8 cellular contexts compared by ENCODE assay signal in the genomic region with DNA sequence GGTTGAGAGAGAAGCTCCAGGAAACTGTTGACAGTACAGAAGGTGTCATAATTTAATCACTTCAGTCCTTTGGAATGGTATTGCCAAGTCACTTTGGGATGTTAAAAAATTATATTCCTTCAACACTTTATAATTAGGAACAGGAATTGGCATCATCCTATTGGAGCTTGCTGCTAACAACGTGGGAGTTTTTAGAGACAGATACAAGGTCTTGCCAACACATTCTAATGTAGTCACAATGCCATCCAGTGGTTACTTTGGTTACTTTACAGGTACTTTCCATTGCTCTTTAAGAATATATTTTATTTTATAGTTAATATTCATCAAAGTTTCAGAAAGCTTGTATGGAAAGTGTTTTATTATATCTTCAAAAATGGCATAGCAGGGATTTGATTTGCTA.
DNase-seq lines count a peak whose midpoint lies in the region; ATAC-seq and TF ChIP-seq lines count a peak whose summit lies in the region.

No MANE protein-coding gene starts in this region.

- H3K4me3 Mint-ChIP-seq in osteocyte (ENCODE audit: unreplicated experiment) = no peak overlapping the region

- CTCF ChIA-PET in mammary epithelial cell (lab: Charles Lee; ENCODE audit: low non-redundant PET) = interaction anchor here (0.6 to 0.8 kb wide), 4 partner anchors 9 to 867 kb away, joined by 3 to 6 read pairs (median 4); no protein-coding TSS in a partner anchor

- no peak for TF ChIP-seq POLR2A in adrenal gland (IDR thresholded peaks at IDR 0.05)

- WGBS in mammary epithelial cell (ENCODE audit: low coverage, missing lambda C conversion rate) = 0% methylated on average over 1 of the region's 1 CpG
- 3 to 6% (median 4%) methylated on average over 1 of the region's 1 CpG for WGBS in adrenal gland, 4 donors

- H3K27ac Mint-ChIP-seq in osteocyte (ENCODE audit: unreplicated experiment) = no peak overlapping the region

- no peak overlapping the region for H3K9ac ChIP-seq in mammary epithelial cell (ENCODE audit: insufficient read depth, low read length)

- no peaks in the 10 kb centered on the region for H3K4me1 Mint-ChIP-seq in osteocyte (ENCODE audit: unreplicated experiment)

- no peaks in the 10 kb centered on the region for H3K36me3 Mint-ChIP-seq in osteocyte (ENCODE audit: unreplicated experiment)

- H3K9me3 ChIP-seq in mammary epithelial cell (replicated peaks; ENCODE audit: insufficient read depth, low read length) (no peaks in the 10 kb centered on the region), adrenal gland (replicated peaks in 1 of 3) (no peaks in the 10 kb centered on the region)

- H3K4me1 ChIP-seq in mammary epithelial cell (ENCODE audit: insufficient read depth, low read length) (no peaks in the 10 kb centered on the region), adrenal gland (replicated peaks in 1 of 2) (no peaks in the 10 kb centered on the region)

- BruUV-seq in mammary epithelial cell (replicated peaks; lab: Mats Ljungman, UMichigan) = no TSS peak

- peak; percentile 57 for ATAC-seq in GM21360 (IDR thresholded peaks at IDR 0.05; ENCODE audit: unreplicated experiment)

- no peak overlapping the region for H2AFZ ChIP-seq in mammary epithelial cell (ENCODE audit: low read depth, low read length)

- no peak overlapping the region for H3K4me2 ChIP-seq in mammary epithelial cell (ENCODE audit: insufficient read depth, low read depth, low read length)

- in situ Hi-C loops in mammary epithelial cell (cut with MboI; ENCODE audit: low sequenced_read_pairs in 2 of 2) = no loop called here

- no peaks in the 10 kb centered on the region for H3K79me2 ChIP-seq in mammary epithelial cell (ENCODE audit: insufficient read depth, low read length)

- H3K9me3 Mint-ChIP-seq in osteocyte (ENCODE audit: unreplicated experiment) = peaks cover 14% of the 10 kb centered on the region

- no peaks in the 10 kb centered on the region for H3K36me3 ChIP-seq in mammary epithelial cell (ENCODE audit: insufficient read depth, low read length)
- no peaks in the 10 kb centered on the region for H3K36me3 ChIP-seq in adrenal gland (replicated peaks in 1 of 2)
- H3K36me3 ChIP-seq in H7 (replicated peaks; ENCODE audit: control insufficient read depth, insufficient read depth, low read length) = no peaks in the 10 kb centered on the region

- H4K20me1 ChIP-seq in mammary epithelial cell (ENCODE audit: insufficient read depth, low read length) = no peaks in the 10 kb centered on the region

- intact Hi-C loops in mammary epithelial cell (cut with micrococcal nuclease) = loop anchor here (1.0 to 5.0 kb wide), 5 partner anchors 171 to 1027 kb away; no protein-coding TSS in a partner anchor
- intact Hi-C loops in adrenal gland (cut with DNase I) = no loop called here
- intact Hi-C loops in posterior vena cava (cut with DNase I) = no loop called here

- H3K27me3 Mint-ChIP-seq in osteocyte (ENCODE audit: unreplicated experiment) = peaks cover 16% of the 10 kb centered on the region

- H3K27me3 ChIP-seq in mammary epithelial cell (ENCODE audit: insufficient read depth, low read length) = no peaks in the 10 kb centered on the region
- no peaks in the 10 kb centered on the region for H3K27me3 ChIP-seq in adrenal gland
- no peaks in the 10 kb centered on the region for H3K27me3 ChIP-seq in H7 (ENCODE audit: control insufficient read depth, insufficient read depth, low read length)

- H3K27ac ChIP-seq in mammary epithelial cell (ENCODE audit: insufficient read depth, low read depth, low read length) (no peak overlapping the region), adrenal gland (no peak overlapping the region)

- TF ChIP-seq CTCF in mammary epithelial cell (conservative IDR thresholded peaks at IDR 0.05 in 1 of 2, IDR thresholded peaks at IDR 0.05 in 1 of 2; ENCODE audit: extremely low read depth in 1 of 2, insufficient read depth in 1 of 2, low read depth in 1 of 2, low read length in 2 of 2) (peak; percentile 12 to 50), osteocyte (IDR thresholded peaks at IDR 0.05) (peak; percentile 60), adrenal gland (IDR thresholded peaks at IDR 0.05) (no peak)

- no peak overlapping the region for H3K4me3 ChIP-seq in Jurkat, Clone E6-1 (ENCODE audit: low read length)
- no peak overlapping the region for H3K4me3 ChIP-seq in mammary epithelial cell (replicated peaks in 1 of 3; ENCODE audit: insufficient read depth in 1 of 3, low read depth in 2 of 3, low read length in 3 of 3)
- H3K4me3 ChIP-seq in adrenal gland = no peak overlapping the region
- no peak overlapping the region for H3K4me3 ChIP-seq in H7 (ENCODE audit: insufficient read depth, low read depth, low read length)

- dilution Hi-C loops in mammary epithelial cell (cut with HindIII; ENCODE audit: low sequenced_read_pairs) = no loop called here

- peak; percentile 16 for DNase-seq in COR-L47 (lab: John Stamatoyannopoulos, UW)
- peak; percentile 12 for DNase-seq in Jurkat, Clone E6-1 (ENCODE audit: low read depth, low spot score)
- DNase-seq in mammary epithelial cell = peak; percentile 36
- no peak for DNase-seq in osteocyte (ENCODE audit: extremely low spot score, unreplicated experiment)
- DNase-seq in adrenal gland = no peak
- DNase-seq in H7 = no peak
- DNase-seq in posterior vena cava (ENCODE audit: low spot score) = no peak

Comparison
In these comparisons a context has a peak if more than half of its experiments do, and no peak if none do; other contexts are left out.
1. DNase-seq: peak in COR-L47 (single experiment), Jurkat, Clone E6-1 (single experiment) and mammary epithelial cell (single experiment); none in osteocyte (single experiment), adrenal gland (0 of 7), H7 (single experiment) and posterior vena cava (single experiment).
2. CTCF ChIP-seq: peak in mammary epithelial cell (2 of 2) and osteocyte (single experiment); none in adrenal gland (0 of 6).